8 cellular contexts compared by ENCODE assay signal in genomic region chr10:92574545-92575377, GRCh38. TPM values are rescaled to one million over a fixed set of nuclear protein-coding genes. Genes with fewer than 3 reads are reported as not detected.
DNase-seq lines count a peak whose midpoint lies in the region; ATAC-seq, FAIRE-seq and TF ChIP-seq lines count a peak whose summit lies in the region.

No MANE protein-coding gene starts in this region.

- DNase-seq in ACHN (peak; percentile 86), NCI-H82 (lab: John Stamatoyannopoulos, UW) (peak; percentile 60), bronchial epithelial cell (ENCODE audit: low read depth) (peak; percentile 56), lower leg skin (ENCODE audit: low spot score in 2 of 2) (no peak), tibial nerve (ENCODE audit: low spot score in 2 of 2) (no peak), T1000 (lab: John Stamatoyannopoulos, UW) (no peak)

- H3K4me1 ChIP-seq in tibial nerve: peaks cover 0 to 41% (median 12%) of the 10 kb centered on the region in 4 donors

- intact Hi-C loops in lower leg skin (cut with DNase I; ENCODE audit: low total_unique reads): loop anchor here (5.0 to 10.0 kb wide), 2 partner anchors 57 to 490 kb away; no protein-coding TSS in a partner anchor

- H3K4me3 ChIP-seq in GM12875 (ENCODE audit: low read depth, low read length): peak overlapping the region; percentile 74
- H3K4me3 ChIP-seq in bronchial epithelial cell (ENCODE audit: low read depth, low read length): peak overlapping the region; percentile 66
- H3K4me3 ChIP-seq in lower leg skin (ENCODE audit: low read depth, poor library complexity, severe bottlenecking): peak overlapping the region; percentile 84
- H3K4me3 ChIP-seq in tibial nerve: peak overlapping the region; percentile 69 to 94 (median 84)

- peak; percentile 35 for TF ChIP-seq CTCF in GM12875 (IDR thresholded peaks at IDR 0.05; ENCODE audit: borderline replicate concordance, insufficient read depth, low read depth, low read length)
- TF ChIP-seq CTCF in bronchial epithelial cell (IDR thresholded peaks at IDR 0.05; ENCODE audit: insufficient read depth, low read length, severe bottlenecking): peak; percentile 34
- no peak for TF ChIP-seq CTCF in lower leg skin (IDR thresholded peaks at IDR 0.05)
- TF ChIP-seq CTCF in tibial nerve (IDR thresholded peaks at IDR 0.05): no peak

- ATAC-seq in HG02885 (IDR thresholded peaks at IDR 0.05; ENCODE audit: poor library complexity, unreplicated experiment): peak; percentile 7

- no peak for FAIRE-seq in bronchial epithelial cell (lab: Jason Lieb, UNC)

- peak overlapping the region; percentile 74 to 90 (median 87) for H3K27ac ChIP-seq in tibial nerve

- 5% methylated on average over 22 of the region's 22 CpGs for WGBS in lower leg skin, 2 donors
- 11 to 19% methylated on average over 14 to 22 of the region's 22 CpGs for WGBS in tibial nerve, 2 donors

- H3K9me3 ChIP-seq in tibial nerve: no peaks in the 10 kb centered on the region

- H3K27me3 ChIP-seq in bronchial epithelial cell (ENCODE audit: control insufficient read depth, insufficient read depth, low read length) (no peaks in the 10 kb centered on the region), tibial nerve (no peaks in the 10 kb centered on the region)

- no peaks in the 10 kb centered on the region for H3K36me3 ChIP-seq in bronchial epithelial cell (ENCODE audit: control insufficient read depth, insufficient read depth, low read length)
- H3K36me3 ChIP-seq in tibial nerve: peaks cover 0 to 5% (median 0%) of the 10 kb centered on the region in 3 donors

- TF ChIP-seq POLR2A in lower leg skin (IDR thresholded peaks at IDR 0.05) (no peak), tibial nerve (IDR thresholded peaks at IDR 0.05) (no peak)

- in situ Hi-C loops in ACHN (cut with HindIII; ENCODE audit: low pct_ligation_motif_present, low pct_unique_long_range_greater_than_20kb, low sequenced_read_pairs): no loop called here

- no peak for TF ChIP-seq EP300 in tibial nerve (IDR thresholded peaks at IDR 0.05)

RNA-seq across cellular contexts. Expression of gene IDE, which starts 0.9 kb away (rescaled TPM):
- 15.3 and 23.3 TPM in 2 replicates for total RNA-seq in bronchial epithelial cell
- total RNA-seq in lower leg skin: 100 to 1,000 TPM; 189 to 443 (median 287) TPM
- 10 to 100 TPM; 15.1 to 23.4 (median 21.4) TPM for total RNA-seq in tibial nerve

RNA-seq across cellular contexts. Expression of gene KIF11, which starts 18.2 kb away (rescaled TPM):
- total RNA-seq in bronchial epithelial cell (1.1 and 1.3 TPM in 2 replicates), lower leg skin (1 to 10 TPM; 2.6 to 4.4 (median 3.6) TPM), tibial nerve (1 to 10 TPM in 1 of 4 donors, under 1 TPM in 3; under 0.01 to 1.0 (median 0.56) TPM)

Comparison
In these comparisons a context has a peak if more than half of its experiments do, and no peak if none do; other contexts are left out.
1. DNase-seq: peak in ACHN (single experiment), NCI-H82 (single experiment) and bronchial epithelial cell (single experiment); none in lower leg skin (0 of 2), tibial nerve (0 of 2) and T1000 (single experiment).
2. CTCF ChIP-seq: peak in GM12875 (single experiment) and bronchial epithelial cell (single experiment); none in lower leg skin (0 of 3) and tibial nerve (0 of 5).
3. Peak in every context shown above with its lines, with median percentiles within 50 percentile points of each other: H3K4me3 ChIP-seq.